In genomic region chr5:72474117-72474915, GRCh38 we compare ENCODE assay signal across 1 cellular context.
TF ChIP-seq lines count a peak whose summit lies in the region.

No MANE protein-coding gene starts in this region.

TF ChIP-seq in GM12878, 131 proteins besides CTCF, POLR2A, EP300 and RAD21 (continued from another document):
- peak; percentile 1 for TF ChIP-seq ZNF687 (IDR thresholded peaks at IDR 0.05)
- TF ChIP-seq ZNF274 (IDR thresholded peaks at IDR 0.05; ENCODE audit: insufficient read depth, insufficient read length) = no peak
- no peak for TF ChIP-seq FOS (IDR thresholded peaks at IDR 0.05; ENCODE audit: borderline replicate concordance, extremely low read depth, insufficient read length)
- no peak for TF ChIP-seq BACH1 (IDR thresholded peaks at IDR 0.05; ENCODE audit: borderline replicate concordance)
- TF ChIP-seq FOXM1 (IDR thresholded peaks at IDR 0.05; ENCODE audit: low read depth, low read length) = peak; percentile 54; the same call in 1 of the 2 replicates
- 0 out of 2 replicates have a peak, but pooled peaks have one; percentile 33 for TF ChIP-seq PAX8 (IDR thresholded peaks at IDR 0.05)
- peak; percentile 27; the same call in 1 of the 2 replicates for TF ChIP-seq ATF7 (IDR thresholded peaks at IDR 0.05; ENCODE audit: low read depth)
- TF ChIP-seq EGR1 (IDR thresholded peaks at IDR 0.05; ENCODE audit: borderline replicate concordance in 1 of 2, low read depth in 2 of 2, low read length in 2 of 2) = no peak
- peak; percentile 61 for TF ChIP-seq NFIC (IDR thresholded peaks at IDR 0.05; ENCODE audit: low read depth, low read length)
- TF ChIP-seq YY1 (IDR thresholded peaks at IDR 0.05; ENCODE audit: low read depth, low read length) = no peak
- no peak for TF ChIP-seq ELK1 (IDR thresholded peaks at IDR 0.05; ENCODE audit: low read depth, low read length)
- TF ChIP-seq DPF2 (IDR thresholded peaks at IDR 0.05) = peak; percentile 41; the same call in 1 of the 2 replicates
- no peak for TF ChIP-seq IRF4 (IDR thresholded peaks at IDR 0.05; ENCODE audit: low read depth, low read length)
- TF ChIP-seq CHD1 (IDR thresholded peaks at IDR 0.05; ENCODE audit: low read depth, low read length) = no peak
- TF ChIP-seq TARDBP (IDR thresholded peaks at IDR 0.05; ENCODE audit: borderline replicate concordance) = no peak
- TF ChIP-seq MTA2 (IDR thresholded peaks at IDR 0.05; ENCODE audit: low read depth) = peak; percentile 89
- TF ChIP-seq ZBTB33 (IDR thresholded peaks at IDR 0.05) = no peak
- TF ChIP-seq SUPT20H (IDR thresholded peaks at IDR 0.05; ENCODE audit: borderline replicate concordance, control insufficient read depth, low read depth, low read length) = no peak
- no peak for TF ChIP-seq ZNF384 (IDR thresholded peaks at IDR 0.05; ENCODE audit: borderline replicate concordance, low read depth, low read length)
- TF ChIP-seq ZNF622 (IDR thresholded peaks at IDR 0.05) = no peak
- no peak for TF ChIP-seq TAF1 (IDR thresholded peaks at IDR 0.05; ENCODE audit: borderline replicate concordance, low read depth, low read length)
- no peak for TF ChIP-seq HDAC2 (IDR thresholded peaks at IDR 0.05)
- no peak for TF ChIP-seq RFX5 (IDR thresholded peaks at IDR 0.05; ENCODE audit: low read depth, low read length)
- TF ChIP-seq ESRRA (IDR thresholded peaks at IDR 0.05; ENCODE audit: low read length) = no peak
- TF ChIP-seq CBX5 (IDR thresholded peaks at IDR 0.05; ENCODE audit: low read depth) = no peak
- no peak for TF ChIP-seq TCF7 (IDR thresholded peaks at IDR 0.05; ENCODE audit: borderline replicate concordance)
- TF ChIP-seq HDAC6 (IDR thresholded peaks at IDR 0.05; ENCODE audit: unreplicated experiment) = no peak
- no peak for TF ChIP-seq ATF3 (IDR thresholded peaks at IDR 0.05; ENCODE audit: borderline replicate concordance, extremely low read depth, low read depth, low read length)
- TF ChIP-seq NFXL1 (IDR thresholded peaks at IDR 0.05; ENCODE audit: borderline replicate concordance) = no peak
TF ChIP-seq in GM12878: peak in this region for 29.
